9 cellular contexts compared by ENCODE assay signal in genomic region chr17:45302649-45303173, GRCh38. TPM values are rescaled to one million over a fixed set of nuclear protein-coding genes. Genes with fewer than 3 reads are reported as not detected.
DNase-seq lines count a peak whose midpoint lies in the region; ATAC-seq and TF ChIP-seq lines count a peak whose summit lies in the region.
"Had no signal": no experiment of that assay in that cellular context is flagged by ENCODE, and none has a peak within 500 bp of the region (broad histone marks: within the 10 kb centered on the region; RNA-seq: fewer than 3 reads in every experiment).

No MANE protein-coding gene starts in this region.

- H3K9me3 ChIP-seq in tibial nerve = no peaks in the 10 kb centered on the region
- H3K9me3 ChIP-seq in effector memory CD4-positive, alpha-beta T cell (ENCODE audit: control insufficient read depth, low read length) = no peaks in the 10 kb centered on the region

- H3K9me3 Mint-ChIP-seq in activated T-helper 1 cell treated with anti-CD3 and anti-CD28 coated beads, Interleukin-12 subunit alpha, Interleukin-12 subunit beta, Interleukin-2, Interleukin-4 antibody, amounts not matched to agents 30 ng/mL and 10 ng/mL and 1 ng/mL, durations not matched to agents 14 hours and 24 hours and 36 hours = no peaks in the 10 kb centered on the region

- 66 to 75% methylated on average over 10 of the region's 10 CpGs for WGBS in tibial nerve, 2 donors

- no peak for TF ChIP-seq CTCF in tibial nerve (IDR thresholded peaks at IDR 0.05)

- intact Hi-C loops in activated T-helper 1 cell treated with anti-CD3 and anti-CD28 coated beads, Interleukin-12 subunit alpha, Interleukin-12 subunit beta, Interleukin-2, Interleukin-4 antibody, amounts not matched to agents 30 ng/mL and 10 ng/mL and 1 ng/mL, durations not matched to agents 14 hours and 24 hours and 36 hours (cut with micrococcal nuclease) = loop anchor here (2.0 kb wide), 1 partner anchor 14 kb away; the partner anchor contains the start of gene MAP3K14
- intact Hi-C loops in left colon (cut with DNase I, micrococcal nuclease) = no loop called here

- H3K27me3 Mint-ChIP-seq in activated T-helper 1 cell treated with anti-CD3 and anti-CD28 coated beads, Interleukin-12 subunit alpha, Interleukin-12 subunit beta, Interleukin-2, Interleukin-4 antibody, amounts not matched to agents 30 ng/mL and 10 ng/mL and 1 ng/mL, durations not matched to agents 14 hours and 24 hours and 36 hours (ENCODE audit: insufficient read depth) = no peaks in the 10 kb centered on the region

- peak; percentile 53 for ATAC-seq in HG03135 (IDR thresholded peaks at IDR 0.05; ENCODE audit: unreplicated experiment)
- ATAC-seq in left colon = peak; percentile 20

- H3K4me1 Mint-ChIP-seq in activated T-helper 1 cell treated with anti-CD3 and anti-CD28 coated beads, Interleukin-12 subunit alpha, Interleukin-12 subunit beta, Interleukin-2, Interleukin-4 antibody, amounts not matched to agents 30 ng/mL and 10 ng/mL and 1 ng/mL, durations not matched to agents 14 hours and 24 hours and 36 hours (ENCODE audit: low read depth) = peaks cover 77% of the 10 kb centered on the region

- H3K36me3 Mint-ChIP-seq in activated T-helper 1 cell treated with anti-CD3 and anti-CD28 coated beads, Interleukin-12 subunit alpha, Interleukin-12 subunit beta, Interleukin-2, Interleukin-4 antibody, amounts not matched to agents 30 ng/mL and 10 ng/mL and 1 ng/mL, durations not matched to agents 14 hours and 24 hours and 36 hours (ENCODE audit: low read depth) = peaks cover 45% of the 10 kb centered on the region

- H3K27ac ChIP-seq in tibial nerve = peak overlapping the region in 3 of 4 donors; percentile 48 to 67 (median 62)
- H3K27ac ChIP-seq in effector memory CD4-positive, alpha-beta T cell (ENCODE audit: insufficient read depth, low read length, poor library complexity, severe bottlenecking) = no peak overlapping the region
- H3K27ac ChIP-seq: C4-2B had no signal

- H3K27me3 ChIP-seq in tibial nerve = no peaks in the 10 kb centered on the region
- no peaks in the 10 kb centered on the region for H3K27me3 ChIP-seq in effector memory CD4-positive, alpha-beta T cell (replicated peaks; ENCODE audit: control insufficient read depth, insufficient read depth, low read length, poor library complexity, severe bottlenecking)

- H3K27ac Mint-ChIP-seq in activated T-helper 1 cell treated with anti-CD3 and anti-CD28 coated beads, Interleukin-12 subunit alpha, Interleukin-12 subunit beta, Interleukin-2, Interleukin-4 antibody, amounts not matched to agents 30 ng/mL and 10 ng/mL and 1 ng/mL, durations not matched to agents 14 hours and 24 hours and 36 hours = peak overlapping the region; percentile 88

- peaks cover 0 to 76% (median 57%) of the 10 kb centered on the region in 4 donors for H3K4me1 ChIP-seq in tibial nerve
- peaks cover 11% of the 10 kb centered on the region for H3K4me1 ChIP-seq in effector memory CD4-positive, alpha-beta T cell (ENCODE audit: control insufficient read depth, insufficient read depth, low read length, poor library complexity, severe bottlenecking)

- H3K36me3 ChIP-seq in tibial nerve = no peaks in the 10 kb centered on the region
- peaks cover 10% of the 10 kb centered on the region for H3K36me3 ChIP-seq in effector memory CD4-positive, alpha-beta T cell (ENCODE audit: control insufficient read depth, insufficient read depth, low read length)

- no peak for TF ChIP-seq POLR2A in tibial nerve (IDR thresholded peaks at IDR 0.05)

- no peak overlapping the region for H3K4me3 ChIP-seq in tibial nerve
- no peak overlapping the region for H3K4me3 ChIP-seq in effector memory CD4-positive, alpha-beta T cell (ENCODE audit: insufficient read depth, low read depth, low read length, poor library complexity, severe bottlenecking)

- DNase-seq in activated CD8-positive, alpha-beta memory T cell treated with anti-CD3 and anti-CD28 coated beads for 24 hours = peak; percentile 68
- no peak for DNase-seq in activated CD8-positive, alpha-beta memory T cell treated with anti-CD3 and anti-CD28 coated beads, Interleukin-2, amount 50 U/mL, for 48 hours
- peak; percentile 45 for DNase-seq in activated T-helper 1 cell treated with anti-CD3 and anti-CD28 coated beads, Interleukin-12 subunit alpha, Interleukin-12 subunit beta, Interleukin-2, Interleukin-4 antibody, amounts not matched to agents 30 ng/mL and 10 ng/mL and 1 ng/mL, durations not matched to agents 14 hours and 24 hours and 36 hours (ENCODE audit: low spot score)
- peak; percentile 40 to 63 for DNase-seq in left colon
- peak in 1 of 2 donors; percentile 39 for DNase-seq in tibial nerve (ENCODE audit: low spot score in 2 of 2)
- no peak for DNase-seq in effector memory CD4-positive, alpha-beta T cell
- DNase-seq in AG08396 (ENCODE audit: low spot score) = no peak

- TF ChIP-seq EP300 in tibial nerve (IDR thresholded peaks at IDR 0.05) = peak in 1 of 2 donors; percentile 10

- H3K4me3 Mint-ChIP-seq in activated T-helper 1 cell treated with anti-CD3 and anti-CD28 coated beads, Interleukin-12 subunit alpha, Interleukin-12 subunit beta, Interleukin-2, Interleukin-4 antibody, amounts not matched to agents 30 ng/mL and 10 ng/mL and 1 ng/mL, durations not matched to agents 14 hours and 24 hours and 36 hours = peak overlapping the region; percentile 52

RNA-seq across cellular contexts. Expression of gene MAP3K14, which starts 14.1 kb away (rescaled TPM):
- total RNA-seq in activated T-helper 1 cell treated with anti-CD3 and anti-CD28 coated beads, Interleukin-12 subunit alpha, Interleukin-12 subunit beta, Interleukin-2, Interleukin-4 antibody, amounts not matched to agents 30 ng/mL and 10 ng/mL and 1 ng/mL, durations not matched to agents 14 hours and 24 hours and 36 hours = 64.4 and 64.7 TPM in 2 replicates
- total RNA-seq in left colon (10 to 100 TPM; 13.0 to 13.3 TPM), tibial nerve (10 to 100 TPM in 3 of 4 donors, 1 to 10 TPM in 1; 9.6 to 15.6 (median 13.3) TPM)

RNA-seq across cellular contexts. Expression of gene SPATA32, which starts 40.8 kb away (rescaled TPM):
- 0.44 and 0.56 TPM in 2 replicates for total RNA-seq in activated T-helper 1 cell treated with anti-CD3 and anti-CD28 coated beads, Interleukin-12 subunit alpha, Interleukin-12 subunit beta, Interleukin-2, Interleukin-4 antibody, amounts not matched to agents 30 ng/mL and 10 ng/mL and 1 ng/mL, durations not matched to agents 14 hours and 24 hours and 36 hours
- total RNA-seq in left colon (not detected), tibial nerve (not detected)

Comparison
In these comparisons a context has a peak if more than half of its experiments do, and no peak if none do; other contexts are left out.
1. DNase-seq: peak in activated CD8-positive, alpha-beta memory T cell treated with anti-CD3 and anti-CD28 coated beads for 24 hours (single experiment), activated T-helper 1 cell treated with anti-CD3 and anti-CD28 coated beads, Interleukin-12 subunit alpha, Interleukin-12 subunit beta, Interleukin-2, Interleukin-4 antibody, amounts not matched to agents 30 ng/mL and 10 ng/mL and 1 ng/mL, durations not matched to agents 14 hours and 24 hours and 36 hours (single experiment) and left colon (2 of 2); none in activated CD8-positive, alpha-beta memory T cell treated with anti-CD3 and anti-CD28 coated beads, Interleukin-2, amount 50 U/mL, for 48 hours (single experiment), effector memory CD4-positive, alpha-beta T cell (0 of 3) and AG08396 (single experiment).